21 cellular contexts compared by ENCODE assay signal in genomic region chr1:46749921-46750404, GRCh38. TPM values are rescaled to one million over a fixed set of nuclear protein-coding genes. Genes with fewer than 3 reads are reported as not detected.
DNase-seq lines count a peak whose midpoint lies in the region; ATAC-seq and TF ChIP-seq lines count a peak whose summit lies in the region.
"Had no signal": no experiment of that assay in that cellular context is flagged by ENCODE, and none has a peak within 500 bp of the region (broad histone marks: within the 10 kb centered on the region; RNA-seq: fewer than 3 reads in every experiment).

No MANE protein-coding gene starts in this region.

- TF ChIP-seq CTCF in IMR-90 (conservative IDR thresholded peaks at IDR 0.05; ENCODE audit: low read depth, low read length) (no peak), breast epithelium (IDR thresholded peaks at IDR 0.05) (no peak), heart right ventricle (IDR thresholded peaks at IDR 0.05) (no peak), gastrocnemius medialis (IDR thresholded peaks at IDR 0.05 in 4 of 5, conservative IDR thresholded peaks at IDR 0.05 in 1 of 5) (no peak), glutamatergic neuron (IDR thresholded peaks at IDR 0.05; ENCODE audit: partially characterized antibody, unreplicated experiment) (no peak), colonic mucosa (IDR thresholded peaks at IDR 0.05) (no peak), smooth muscle cell (IDR thresholded peaks at IDR 0.05; ENCODE audit: borderline replicate concordance, insufficient read depth, poor library complexity, severe bottlenecking) (no peak)

- no peak overlapping the region for H3K4me2 ChIP-seq in IMR-90 (ENCODE audit: low read depth, low read length)
- H3K4me2 ChIP-seq in smooth muscle cell, result no peak overlapping the region

- H3F3A ChIP-seq in smooth muscle cell (ENCODE audit: low read depth), result no peaks in the 10 kb centered on the region

- H3K27ac Mint-ChIP-seq in glutamatergic neuron (ENCODE audit: unreplicated experiment), result no peak overlapping the region
- H3K27ac Mint-ChIP-seq: CD8-positive, alpha-beta memory T cell; natural killer cell; progenitor cell of endocrine pancreas; stimulated activated naive CD8-positive, alpha-beta T cell treated with anti-CD3 and anti-CD28 coated beads, Interleukin-15, amount 100 ng/mL, for 72 hours had no signal

- H3K36me3 Mint-ChIP-seq in glutamatergic neuron (ENCODE audit: unreplicated experiment), result no peaks in the 10 kb centered on the region
- H3K36me3 Mint-ChIP-seq: CD8-positive, alpha-beta memory T cell; natural killer cell had no signal

- no peak overlapping the region for H4K91ac ChIP-seq in IMR-90 (ENCODE audit: insufficient read depth, low read depth, low read length)

- intact Hi-C loops in IMR-90 (cut with micrococcal nuclease) (no loop called here), breast epithelium (cut with DNase I; ENCODE audit: low total_unique reads) (no loop called here), heart right ventricle (cut with DNase I) (loop anchor here in 7 of 10 donors (2.0 to 10.0 kb wide), 11 partner anchors 55 to 425 kb away; no protein-coding TSS in a partner anchor), gastrocnemius medialis (cut with DNase I; ENCODE audit: low total_unique reads) (loop anchor here (5.0 kb wide), 1 partner anchor 52 kb away; no protein-coding TSS in a partner anchor), colonic mucosa (cut with DNase I) (loop anchor here (10.0 kb wide), 1 partner anchor 245 kb away; no protein-coding TSS in a partner anchor)

- H3K36me3 ChIP-seq in IMR-90 (ENCODE audit: control insufficient read depth, insufficient read depth, low read length) (no peaks in the 10 kb centered on the region), breast epithelium (no peaks in the 10 kb centered on the region), heart right ventricle (no peaks in the 10 kb centered on the region), gastrocnemius medialis (no peaks in the 10 kb centered on the region), colonic mucosa (no peaks in the 10 kb centered on the region), smooth muscle cell (ENCODE audit: low read depth) (no peaks in the 10 kb centered on the region)
- H3K36me3 ChIP-seq: adrenal gland, SJCRH30 had no signal

- no peak overlapping the region for H3K23ac ChIP-seq in IMR-90 (ENCODE audit: low read depth, low read length)

- H4K5ac ChIP-seq in IMR-90 (ENCODE audit: low read depth, low read length), result no peak overlapping the region

- no peaks in the 10 kb centered on the region for H3K4me1 ChIP-seq in IMR-90 (ENCODE audit: control insufficient read depth, insufficient read depth, low read length)
- H3K4me1 ChIP-seq in breast epithelium, result no peaks in the 10 kb centered on the region
- H3K4me1 ChIP-seq in heart right ventricle, result no peaks in the 10 kb centered on the region
- H3K4me1 ChIP-seq in gastrocnemius medialis, result peaks cover 0 to 19% of the 10 kb centered on the region in 2 donors
- no peaks in the 10 kb centered on the region for H3K4me1 ChIP-seq in colonic mucosa
- no peaks in the 10 kb centered on the region for H3K4me1 ChIP-seq in smooth muscle cell (ENCODE audit: low read depth)
- H3K4me1 ChIP-seq: SJCRH30 had no signal

- ATAC-seq in IMR-90 (ENCODE audit: low read depth) (no peak), heart right ventricle (peak in 5 of 8 donors; percentile 60 to 86 (median 74)), gastrocnemius medialis (peak; percentile 79 to 80), HG02759 (IDR thresholded peaks at IDR 0.05; ENCODE audit: unreplicated experiment) (no peak)
- ATAC-seq: natural killer cell; stimulated activated naive CD8-positive, alpha-beta T cell treated with anti-CD3 and anti-CD28 coated beads, Interleukin-15, amount 100 ng/mL, for 72 hours had no signal

- no peaks in the 10 kb centered on the region for H3K79me2 ChIP-seq in smooth muscle cell (ENCODE audit: low read depth)

- BruUV-seq in IMR-90 (replicated peaks; lab: Mats Ljungman, UMichigan), result no TSS peak

- no peaks in the 10 kb centered on the region for H4K20me1 ChIP-seq in IMR-90 (ENCODE audit: insufficient read depth, low read length)
- H4K20me1 ChIP-seq in smooth muscle cell (ENCODE audit: low read depth), result no peaks in the 10 kb centered on the region

- no peaks in the 10 kb centered on the region for H3K79me1 ChIP-seq in IMR-90 (ENCODE audit: low read depth in 1 of 2, low read length in 2 of 2)

- H3K9me1 ChIP-seq in IMR-90 (ENCODE audit: insufficient read depth, low read length), result no peaks in the 10 kb centered on the region

- no peak overlapping the region for H3K27ac ChIP-seq in IMR-90 (ENCODE audit: insufficient read depth, low read length)
- peak overlapping the region; percentile 78 to 85 for H3K27ac ChIP-seq in breast epithelium
- peak overlapping the region in 2 of 10 donors; percentile 3 to 55 for H3K27ac ChIP-seq in heart right ventricle
- H3K27ac ChIP-seq in gastrocnemius medialis, result peak overlapping the region; percentile 45 to 74 (median 63)
- H3K27ac ChIP-seq in colonic mucosa, result no peak overlapping the region
- H3K27ac ChIP-seq in smooth muscle cell (ENCODE audit: low read depth), result no peak overlapping the region
- H3K27ac ChIP-seq: adrenal gland, SJCRH30 had no signal

- H3K14ac ChIP-seq in IMR-90 (replicated peaks; ENCODE audit: low read depth, low read length), result no peak overlapping the region

- TF ChIP-seq RAD21 in IMR-90 (IDR thresholded peaks at IDR 0.05; ENCODE audit: low read length), result no peak

- no peak overlapping the region for H2AK5ac ChIP-seq in IMR-90 (ENCODE audit: low read depth, low read length)

- no peak overlapping the region for H3K56ac ChIP-seq in IMR-90 (ENCODE audit: extremely low read depth, insufficient read depth, low read length)

- H2BK120ac ChIP-seq in IMR-90 (ENCODE audit: low read depth, low read length), result no peak overlapping the region

- peaks cover 7% of the 10 kb centered on the region for H3K27me3 Mint-ChIP-seq in glutamatergic neuron (ENCODE audit: unreplicated experiment)
- H3K27me3 Mint-ChIP-seq: progenitor cell of endocrine pancreas had no signal

- no peak overlapping the region for H3K18ac ChIP-seq in IMR-90 (ENCODE audit: low read depth, low read length)

- H3K27me3 ChIP-seq in IMR-90 (ENCODE audit: control insufficient read depth, insufficient read depth, low read length), result no peaks in the 10 kb centered on the region
- no peaks in the 10 kb centered on the region for H3K27me3 ChIP-seq in breast epithelium
- peaks cover 0 to 29% (median 3%) of the 10 kb centered on the region in 7 donors for H3K27me3 ChIP-seq in heart right ventricle
- H3K27me3 ChIP-seq in gastrocnemius medialis, result no peaks in the 10 kb centered on the region
- no peaks in the 10 kb centered on the region for H3K27me3 ChIP-seq in colonic mucosa
- H3K27me3 ChIP-seq in smooth muscle cell (ENCODE audit: low read depth), result peaks cover 17% of the 10 kb centered on the region
- H3K27me3 ChIP-seq: adrenal gland had no signal

- H3K9ac ChIP-seq in IMR-90 (ENCODE audit: low read depth, low read length), result no peak overlapping the region
- no peak overlapping the region for H3K9ac ChIP-seq in colonic mucosa (ENCODE audit: low read depth in 2 of 2, low read length in 2 of 2)
- no peak overlapping the region for H3K9ac ChIP-seq in smooth muscle cell (ENCODE audit: low read depth)

- H2BK20ac ChIP-seq in IMR-90 (ENCODE audit: low read depth, low read length), result no peak overlapping the region

- H3K9me3 Mint-ChIP-seq in glutamatergic neuron (ENCODE audit: unreplicated experiment), result no peaks in the 10 kb centered on the region
- H3K9me3 Mint-ChIP-seq: CD8-positive, alpha-beta memory T cell; natural killer cell; stimulated activated naive CD8-positive, alpha-beta T cell treated with anti-CD3 and anti-CD28 coated beads, Interleukin-15, amount 100 ng/mL, for 72 hours had no signal

- POLR2A ChIA-PET in IMR-90 (lab: Charles Lee; ENCODE audit: unreplicated experiment), result no interaction called here

- H3K9me3 ChIP-seq in IMR-90 (ENCODE audit: control insufficient read depth, insufficient read depth, low read length), result no peaks in the 10 kb centered on the region
- H3K9me3 ChIP-seq in breast epithelium, result no peaks in the 10 kb centered on the region
- H3K9me3 ChIP-seq in heart right ventricle, result no peaks in the 10 kb centered on the region
- H3K9me3 ChIP-seq in gastrocnemius medialis, result no peaks in the 10 kb centered on the region
- no peaks in the 10 kb centered on the region for H3K9me3 ChIP-seq in colonic mucosa
- no peaks in the 10 kb centered on the region for H3K9me3 ChIP-seq in smooth muscle cell (replicated peaks; ENCODE audit: low read depth)
- H3K9me3 ChIP-seq: adrenal gland, SJCRH30 had no signal

- DNase-seq in IMR-90, result no peak
- no peak for DNase-seq in breast epithelium (ENCODE audit: low spot score in 2 of 2)
- no peak for DNase-seq in heart right ventricle
- DNase-seq in gastrocnemius medialis, result peak; percentile 47 to 70
- DNase-seq in glutamatergic neuron, result no peak
- DNase-seq in colonic mucosa, result no peak
- no peak for DNase-seq in smooth muscle cell (lab: John Stamatoyannopoulos, UW; ENCODE audit: unreplicated experiment)
- DNase-seq: adrenal gland; CD8-positive, alpha-beta memory T cell; central memory CD4-positive, alpha-beta T cell; effector CD8-positive, alpha-beta T cell; mesenchymal stem cell; natural killer cell; NCI-H1436 treated with DMSO at 0.1 percent for 48 hours; SJCRH30; stimulated activated naive CD8-positive, alpha-beta T cell treated with anti-CD3 and anti-CD28 coated beads, Interleukin-15, amount 100 ng/mL, for 72 hours had no signal

- no peak overlapping the region for H2BK15ac ChIP-seq in IMR-90 (ENCODE audit: low read depth, low read length)

- WGBS in IMR-90 (ENCODE audit: extremely low coverage in 2 of 2, insufficient read length in 1 of 2), 2 experiments, result 20% methylated on average over 1 of the region's 7 CpGs; no CpG with 5 or more reads in 1 of the 2 experiments
- 49 to 54% methylated on average over 7 of the region's 7 CpGs for WGBS in heart right ventricle, 2 donors
- 66% methylated on average over 7 of the region's 7 CpGs for WGBS in smooth muscle cell (ENCODE audit: low lambda C conversion rate)

- no peak overlapping the region for H2AK9ac ChIP-seq in IMR-90 (replicated peaks; ENCODE audit: low read depth, low read length, poor library complexity)

- H3K4me3 ChIP-seq in IMR-90 (ENCODE audit: insufficient read depth, low read depth, low read length) (no peak overlapping the region), breast epithelium (peak overlapping the region in 2 of 3 donors; percentile 8 to 41), heart right ventricle (no peak overlapping the region), gastrocnemius medialis (no peak overlapping the region), colonic mucosa (no peak overlapping the region), smooth muscle cell (no peak overlapping the region)
- H3K4me3 ChIP-seq: adrenal gland, SJCRH30 had no signal

- H3K4ac ChIP-seq in IMR-90 (ENCODE audit: low read depth, low read length), result no peak overlapping the region

- no peak overlapping the region for H3K4me3 Mint-ChIP-seq in glutamatergic neuron (ENCODE audit: unreplicated experiment)
- H3K4me3 Mint-ChIP-seq: CD8-positive, alpha-beta memory T cell; natural killer cell; stimulated activated naive CD8-positive, alpha-beta T cell treated with anti-CD3 and anti-CD28 coated beads, Interleukin-15, amount 100 ng/mL, for 72 hours had no signal

- CTCF ChIA-PET in IMR-90 (lab: Yijun Ruan, JAX), result no interaction called here

- H2BK5ac ChIP-seq in IMR-90 (ENCODE audit: low read depth, low read length, poor library complexity, severe bottlenecking), result no peak overlapping the region

- H2AFZ ChIP-seq in IMR-90 (replicated peaks; ENCODE audit: low read length, poor library complexity) (no peak overlapping the region), smooth muscle cell (ENCODE audit: low read depth) (no peak overlapping the region)

- dilution Hi-C loops in IMR-90 (cut with HindIII; ENCODE audit: low sequenced_read_pairs, unreplicated experiment), result no loop called here

- TF ChIP-seq POLR2A in IMR-90 (IDR thresholded peaks at IDR 0.05; ENCODE audit: low read depth, low read length) (no peak), breast epithelium (IDR thresholded peaks at IDR 0.05) (no peak), gastrocnemius medialis (IDR thresholded peaks at IDR 0.05) (peak in 1 of 2 donors; percentile 17)

- in situ Hi-C loops in IMR-90 (cut with MboI; ENCODE audit: low sequenced_read_pairs) (no loop called here), gastrocnemius medialis (cut with MboI; ENCODE audit: low sequenced_read_pairs in 4 of 4) (loop anchor here in 3 of 4 donors (25.0 kb wide), 2 partner anchors 313 to 338 kb away; no protein-coding TSS in a partner anchor)

- H4K8ac ChIP-seq in IMR-90 (ENCODE audit: low read depth in 2 of 2, low read length in 2 of 2), result no peak overlapping the region

- H3K4me1 Mint-ChIP-seq in glutamatergic neuron (ENCODE audit: low read depth, unreplicated experiment), result peaks cover 7% of the 10 kb centered on the region
- H3K4me1 Mint-ChIP-seq: CD8-positive, alpha-beta memory T cell; natural killer cell; stimulated activated naive CD8-positive, alpha-beta T cell treated with anti-CD3 and anti-CD28 coated beads, Interleukin-15, amount 100 ng/mL, for 72 hours had no signal

RNA-seq across cellular contexts. Expression of gene EFCAB14, which starts 31.0 kb away (rescaled TPM):
- 39.2 and 43.0 TPM in 2 replicates for total RNA-seq in IMR-90 (2012; rRNA removed)
- 25.5 and 28.6 TPM in 2 replicates for polyA plus RNA-seq in IMR-90 (2012; rRNA removed)
- polyA plus RNA-seq in IMR-90 (2012; cell fraction: cytosol; rRNA removed), result 7.8 and 10.3 TPM in 2 replicates
- 5.0 and 31.4 TPM in 2 replicates for polyA plus RNA-seq in IMR-90 (2012; cell fraction: nucleus; rRNA removed; ENCODE audit: low replicate concordance)
- 100 to 1,000 TPM in 2 of 3 donors, 10 to 100 TPM in 1; 92.8 to 128 (median 106) TPM for total RNA-seq in breast epithelium
- total RNA-seq in heart right ventricle, result 10 to 100 TPM; 46.0 to 74.5 (median 63.2) TPM
- polyA plus RNA-seq in heart right ventricle, result 10 to 100 TPM; 11.0 to 19.9 TPM
- 10 to 100 TPM; 59.5 to 70.2 (median 62.8) TPM for total RNA-seq in gastrocnemius medialis
- 18.8 TPM for total RNA-seq in glutamatergic neuron (ENCODE audit: unreplicated experiment)
- total RNA-seq in colonic mucosa, result 100 to 1,000 TPM in 1 of 2 donors, 10 to 100 TPM in 1; 87.4 to 114 TPM
- total RNA-seq in smooth muscle cell, result 62.8 and 69.6 TPM in 2 replicates
- polyA plus RNA-seq in smooth muscle cell, result 28.6 and 29.4 TPM in 2 replicates

RNA-seq across cellular contexts. Expression of gene CYP4B1, which starts 48.9 kb away (rescaled TPM):
- total RNA-seq in IMR-90 (2012; rRNA removed), result not detected in 2 replicates
- not detected in 2 replicates for polyA plus RNA-seq in IMR-90 (2012; rRNA removed)
- polyA plus RNA-seq in IMR-90 (2012; cell fraction: cytosol; rRNA removed), result not detected in 2 replicates
- not detected in 2 replicates for polyA plus RNA-seq in IMR-90 (2012; cell fraction: nucleus; rRNA removed; ENCODE audit: low replicate concordance)
- total RNA-seq in breast epithelium, result 100 to 1,000 TPM in 1 of 3 donors, 10 to 100 TPM in 2; 58.4 to 882 (median 74.1) TPM
- total RNA-seq in heart right ventricle, result 10 to 100 TPM in 3 of 10 donors, 1 to 10 TPM in 4, under 1 TPM in 3; 0.77 to 22.5 (median 3.8) TPM
- polyA plus RNA-seq in heart right ventricle, result 10 to 100 TPM; 15.9 to 33.2 TPM
- total RNA-seq in gastrocnemius medialis, result 10 to 100 TPM; 57.3 to 97.4 (median 70.0) TPM
- not detected for total RNA-seq in glutamatergic neuron (ENCODE audit: unreplicated experiment)
- total RNA-seq in colonic mucosa, result 1 to 10 TPM in 1 of 2 donors, not detected in 1; 1.2 TPM
- total RNA-seq in smooth muscle cell, result not detected in 2 replicates
- 0.13 TPM in 1 of 2 replicates, not detected in the other for polyA plus RNA-seq in smooth muscle cell
- total RNA-seq: CD8-positive, alpha-beta memory T cell; LHCN-M2; natural killer cell; progenitor cell of endocrine pancreas; SJCRH30; T-helper 2 cell treated with Interferon-gamma antibody and Interleukin-4, amounts not matched to agents 100 ng/mL and 5 ng/mL, for 36 hours had no signal
- polyA plus RNA-seq: AG04450; CD8-positive, alpha-beta memory T cell had no signal

Comparison
In these comparisons a context has a peak if more than half of its experiments do, and no peak if none do; other contexts are left out.
1. ATAC-seq: peak in heart right ventricle (5 of 8) and gastrocnemius medialis (2 of 2); none in IMR-90 (single experiment) and HG02759 (single experiment).
2. DNase-seq: peak in gastrocnemius medialis (2 of 2); none in IMR-90 (single experiment), breast epithelium (0 of 2), heart right ventricle (0 of 2), glutamatergic neuron (single experiment), colonic mucosa (single experiment) and smooth muscle cell (single experiment).
3. H3K27ac ChIP-seq: peak in breast epithelium (2 of 2) and gastrocnemius medialis (4 of 4); none in IMR-90 (single experiment), colonic mucosa (single experiment) and smooth muscle cell (single experiment).
4. H3K4me3 ChIP-seq: peak in breast epithelium (2 of 3); none in IMR-90 (single experiment), heart right ventricle (0 of 10), gastrocnemius medialis (0 of 4), colonic mucosa (single experiment) and smooth muscle cell (single experiment).
5. intact Hi-C loops: an anchor here in heart right ventricle (2.0 to 10.0 kb wide), gastrocnemius medialis (5.0 kb wide) and colonic mucosa (10.0 kb wide); none called in IMR-90 and breast epithelium.